In the genomic region with DNA sequence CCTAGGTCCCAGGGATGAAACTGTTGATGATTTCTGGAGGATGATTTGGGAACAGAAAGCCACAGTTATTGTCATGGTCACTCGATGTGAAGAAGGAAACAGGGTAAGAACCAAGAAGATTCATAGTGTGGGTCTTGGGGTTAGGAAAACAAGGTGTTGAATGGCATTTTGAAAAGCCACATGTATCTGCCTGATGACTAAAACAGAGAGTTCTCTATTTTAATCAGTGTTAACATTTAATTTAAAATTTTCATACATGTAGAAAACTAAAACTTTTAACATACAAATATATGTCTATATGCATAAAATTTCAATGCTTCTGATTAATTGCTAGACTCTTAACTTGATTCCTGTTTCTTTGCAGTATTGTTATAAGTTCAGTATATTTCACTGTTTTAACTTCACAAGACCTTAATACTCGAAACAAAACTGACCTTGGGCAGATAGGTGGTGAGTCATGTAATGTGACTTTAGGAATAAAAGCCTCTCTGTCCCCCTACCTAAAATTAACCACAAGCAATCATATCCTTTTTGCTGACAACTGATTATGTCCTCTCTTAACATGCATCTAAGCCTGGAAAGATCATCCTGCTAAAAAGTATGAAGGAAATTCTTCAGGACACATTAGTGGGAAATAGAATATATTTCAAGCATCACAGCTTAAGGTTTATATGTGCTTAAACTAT, we compare ENCODE assay signal across 11 cellular contexts.
DNase-seq lines count a peak whose midpoint lies in the region; ATAC-seq, FAIRE-seq and TF ChIP-seq lines count a peak whose summit lies in the region.
"Had no signal": no experiment of that assay in that cellular context is flagged by ENCODE, and none has a peak within 500 bp of the region (broad histone marks: within the 10 kb centered on the region; RNA-seq: fewer than 3 reads in every experiment).

No MANE protein-coding gene starts in this region.

- H3K4me3 Mint-ChIP-seq in astrocyte (ENCODE audit: unreplicated experiment) = no peak overlapping the region

- peak; percentile 74 for FAIRE-seq in GM18507 (lab: Jason Lieb, UNC)
- FAIRE-seq in astrocyte (lab: Jason Lieb, UNC) = peak; percentile 76

- no peak overlapping the region for H2AFZ ChIP-seq in astrocyte (ENCODE audit: low read depth, low read length)

- no peak for TF ChIP-seq CTCF in astrocyte (IDR thresholded peaks at IDR 0.05; ENCODE audit: insufficient read depth, low read depth, low read length)

- H3K4me1 Mint-ChIP-seq in astrocyte (ENCODE audit: low read depth, unreplicated experiment) = peaks cover 5% of the 10 kb centered on the region

- DNase-seq in GM18507 (ENCODE audit: extremely low spot score, insufficient read length, low read depth) = no peak
- no peak for DNase-seq in astrocyte (ENCODE audit: low read depth)
- no peak for DNase-seq in left ventricle myocardium superior
- no peak for DNase-seq in erythroblast (lab: John Stamatoyannopoulos, UW)
- no peak for DNase-seq in stimulated activated naive CD4-positive, alpha-beta T cell treated with Interleukin-2 at 50 U/mL for 16 hours (lab: John Stamatoyannopoulos, UW)
- DNase-seq in aorta = no peak
- DNase-seq: NCI-H1417 treated with DMSO at 0.1 percent for 48 hours had no signal

- H3K4me3 ChIP-seq in astrocyte (ENCODE audit: insufficient read depth, low read depth, low read length) = no peak overlapping the region
- H3K4me3 ChIP-seq in aorta (ENCODE audit: low read length in 2 of 2) = no peak overlapping the region
- H3K4me3 ChIP-seq: coronary artery, skin epidermis had no signal

- TF ChIP-seq POLR2A in erythroblast (IDR thresholded peaks at IDR 0.05; ENCODE audit: low read length) = no peak

- intact Hi-C loops in left ventricle myocardium superior (cut with micrococcal nuclease) = no loop called here
- intact Hi-C loops in aorta (cut with DNase I) = no loop called here

- H3K27me3 ChIP-seq in astrocyte (ENCODE audit: insufficient read depth, low read length) (no peaks in the 10 kb centered on the region), aorta (ENCODE audit: control insufficient read depth in 1 of 2, insufficient read depth in 2 of 2, low read length in 1 of 2) (no peaks in the 10 kb centered on the region)

- H3K27ac Mint-ChIP-seq in astrocyte (ENCODE audit: unreplicated experiment) = no peak overlapping the region

- no peaks in the 10 kb centered on the region for H3K36me3 Mint-ChIP-seq in astrocyte (ENCODE audit: low read depth, unreplicated experiment)

- H3K27me3 Mint-ChIP-seq in astrocyte (ENCODE audit: low read depth, unreplicated experiment) = no peaks in the 10 kb centered on the region

- no peaks in the 10 kb centered on the region for H3K9me3 ChIP-seq in astrocyte (ENCODE audit: insufficient read depth, low read depth, low read length)
- H3K9me3 ChIP-seq in aorta (ENCODE audit: control insufficient read depth, low read length) = no peaks in the 10 kb centered on the region

- H3K4me2 ChIP-seq in astrocyte (ENCODE audit: low read length) = no peak overlapping the region

- H3K4me1 ChIP-seq in astrocyte (ENCODE audit: insufficient read depth, low read length) (peaks cover 4% of the 10 kb centered on the region), aorta (ENCODE audit: control insufficient read depth in 1 of 2, insufficient read depth in 2 of 2, low read length in 2 of 2) (no peaks in the 10 kb centered on the region)

- ATAC-seq in GM21381 (IDR thresholded peaks at IDR 0.05; ENCODE audit: unreplicated experiment) (peak; percentile 94), HG03280 (IDR thresholded peaks at IDR 0.05; ENCODE audit: unreplicated experiment) (peak; percentile 79), left ventricle myocardium superior (no peak), aorta (ENCODE audit: low FRiP score) (no peak)

- no peak overlapping the region for H3K9ac ChIP-seq in astrocyte (ENCODE audit: low read length)

- peaks cover 2% of the 10 kb centered on the region for H3K9me3 Mint-ChIP-seq in astrocyte (ENCODE audit: unreplicated experiment)

- no peaks in the 10 kb centered on the region for H3K79me2 ChIP-seq in astrocyte (ENCODE audit: insufficient read depth, low read length)

- H4K20me1 ChIP-seq in astrocyte (ENCODE audit: insufficient read depth, low read length) = no peaks in the 10 kb centered on the region

- H3K27ac ChIP-seq in astrocyte (ENCODE audit: low read depth, low read length) = no peak overlapping the region
- no peak overlapping the region for H3K27ac ChIP-seq in aorta (ENCODE audit: low read depth in 1 of 2, low read length in 2 of 2)
- H3K27ac ChIP-seq: coronary artery, skin epidermis had no signal

- no peaks in the 10 kb centered on the region for H3K36me3 ChIP-seq in astrocyte (ENCODE audit: insufficient read depth, low read length)
- no peaks in the 10 kb centered on the region for H3K36me3 ChIP-seq in aorta (ENCODE audit: control insufficient read depth in 1 of 2, insufficient read depth in 2 of 2, low read length in 1 of 2)

- WGBS in aorta, 2 donors = 3 to 15% methylated on average over 2 of the region's 2 CpGs

Comparison
In these comparisons a context has a peak if more than half of its experiments do, and no peak if none do; other contexts are left out.
1. ATAC-seq: peak in GM21381 (single experiment) and HG03280 (single experiment); none in left ventricle myocardium superior (single experiment) and aorta (single experiment).